Comparison of ENCODE assay signal across 9 cellular contexts in the genomic region with DNA sequence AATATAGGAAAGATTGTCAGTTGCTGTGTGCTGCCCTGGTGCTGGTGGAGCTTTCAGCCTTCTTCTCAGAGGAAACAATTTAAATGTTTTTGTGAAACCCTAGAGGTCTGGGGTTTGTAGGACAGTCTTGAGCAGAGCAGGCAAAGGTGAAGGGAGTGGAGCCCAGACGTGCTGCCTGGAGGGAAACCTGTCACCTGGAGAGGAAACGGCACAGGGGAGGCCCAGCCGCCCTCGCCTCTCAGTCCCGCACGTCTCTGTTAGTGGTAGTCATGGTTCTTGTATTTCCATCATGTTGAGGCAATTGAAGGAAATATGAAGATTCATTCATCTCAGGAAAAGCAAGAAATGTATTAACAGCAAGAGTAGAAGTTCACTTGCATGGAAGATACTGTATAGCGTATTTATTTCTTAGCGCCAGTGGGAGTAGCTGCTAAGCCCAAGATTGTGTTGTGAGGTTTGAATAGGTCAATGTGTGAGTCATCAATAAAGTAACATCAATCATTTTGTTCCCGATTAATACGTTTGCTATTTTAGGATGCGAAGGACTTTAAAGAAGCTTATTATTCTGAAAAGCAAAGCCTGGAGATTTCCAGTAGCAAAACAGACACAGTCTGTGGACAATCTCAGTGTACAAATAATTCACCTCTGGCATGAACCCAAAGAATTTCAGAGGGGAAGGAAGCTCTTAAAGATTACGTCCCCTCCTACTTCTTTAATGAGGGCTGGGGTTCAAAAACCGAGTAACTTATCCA.
DNase-seq lines count a peak whose midpoint lies in the region; ATAC-seq and TF ChIP-seq lines count a peak whose summit lies in the region.
"Had no signal": no experiment of that assay in that cellular context is flagged by ENCODE, and none has a peak within 500 bp of the region (broad histone marks: within the 10 kb centered on the region; RNA-seq: fewer than 3 reads in every experiment).

No MANE protein-coding gene starts in this region.

- CTCF ChIA-PET in GM10248 (lab: Yijun Ruan, JAX) = interaction anchor here (0.7 to 3.1 kb wide), 12 partner anchors 10 to 69 kb away, joined by 3 to 17 read pairs (median 4); no protein-coding TSS in a partner anchor

- TF ChIP-seq CTCF in HFFc6 (IDR thresholded peaks at IDR 0.05) (no peak), GM10248 (IDR thresholded peaks at IDR 0.05; ENCODE audit: control extremely low read depth, extremely low read depth, low read depth, missing control alignments) (no peak)

- H3K4me1 Mint-ChIP-seq in T-helper 2 cell treated with Interferon-gamma antibody and Interleukin-4, amounts not matched to agents 5 μg/mL and 100 μg/mL, for 36 hours (ENCODE audit: low read depth) = peaks cover 82% of the 10 kb centered on the region
- H3K4me1 Mint-ChIP-seq in HFFc6 (ENCODE audit: low read depth) = peaks cover 90% of the 10 kb centered on the region

- no peaks in the 10 kb centered on the region for H3K9me3 ChIP-seq in esophagus (ENCODE audit: control insufficient read depth in 2 of 2, insufficient read depth in 1 of 2, low read depth in 1 of 2, low read length in 1 of 2)

- no peak overlapping the region for H3K4me3 ChIP-seq in esophagus (ENCODE audit: low read depth in 1 of 2, low read length in 2 of 2)

- POLR2A ChIA-PET in GM10248 (lab: Yijun Ruan, JAX) = no interaction called here

- peaks cover 0 to 4% of the 10 kb centered on the region in 2 donors for H3K36me3 ChIP-seq in esophagus (ENCODE audit: control insufficient read depth in 2 of 2, insufficient read depth in 2 of 2, low read length in 1 of 2)

- H3K27me3 Mint-ChIP-seq in T-helper 2 cell treated with Interferon-gamma antibody and Interleukin-4, amounts not matched to agents 5 μg/mL and 100 μg/mL, for 36 hours (ENCODE audit: low read depth) = no peaks in the 10 kb centered on the region
- peaks cover 5% of the 10 kb centered on the region for H3K27me3 Mint-ChIP-seq in HFFc6 (ENCODE audit: insufficient read depth)

- H3K9me3 Mint-ChIP-seq in T-helper 2 cell treated with Interferon-gamma antibody and Interleukin-4, amounts not matched to agents 5 μg/mL and 100 μg/mL, for 36 hours = no peaks in the 10 kb centered on the region
- no peaks in the 10 kb centered on the region for H3K9me3 Mint-ChIP-seq in HFFc6

- H3K4me1 ChIP-seq in esophagus (ENCODE audit: control insufficient read depth in 2 of 2, insufficient read depth in 2 of 2, low read length in 1 of 2) = peaks cover 15 to 43% of the 10 kb centered on the region in 2 donors

- H3K4me3 Mint-ChIP-seq in T-helper 2 cell treated with Interferon-gamma antibody and Interleukin-4, amounts not matched to agents 5 μg/mL and 100 μg/mL, for 36 hours = peak overlapping the region; percentile 98
- no peak overlapping the region for H3K4me3 Mint-ChIP-seq in HFFc6

- ATAC-seq in GM19351 (IDR thresholded peaks at IDR 0.05; ENCODE audit: unreplicated experiment) (peak; percentile 24), GM18502 (IDR thresholded peaks at IDR 0.05; ENCODE audit: poor library complexity, unreplicated experiment) (no peak)
- ATAC-seq: PC-3 had no signal

- no peak for DNase-seq in T-helper 2 cell treated with Interferon-gamma antibody and Interleukin-4, amounts not matched to agents 5 μg/mL and 100 μg/mL, for 36 hours (ENCODE audit: low spot score)
- DNase-seq in stimulated activated CD4-positive, alpha-beta T cell treated with anti-CD3 and anti-CD28 coated beads, Interleukin-4, amount 100 ng/mL, for 24 hours = peak; percentile 46
- DNase-seq in activated gamma-delta T cell treated with Interleukin-2 at 50 U/mL for 16 hours = no peak
- no peak for DNase-seq in HFFc6
- DNase-seq in GM10248 (ENCODE audit: extremely low spot score) = no peak
- DNase-seq: PC-3 had no signal

- WGBS in esophagus, 2 donors = 36 to 43% methylated on average over 13 of the region's 13 CpGs

- no peaks in the 10 kb centered on the region for H3K27me3 ChIP-seq in esophagus (ENCODE audit: control insufficient read depth in 1 of 2, insufficient read depth in 2 of 2, low read length in 2 of 2)

- peak overlapping the region; percentile 82 for H3K27ac Mint-ChIP-seq in T-helper 2 cell treated with Interferon-gamma antibody and Interleukin-4, amounts not matched to agents 5 μg/mL and 100 μg/mL, for 36 hours
- H3K27ac Mint-ChIP-seq in HFFc6 = no peak overlapping the region

- H3K36me3 Mint-ChIP-seq in T-helper 2 cell treated with Interferon-gamma antibody and Interleukin-4, amounts not matched to agents 5 μg/mL and 100 μg/mL, for 36 hours (ENCODE audit: low read depth) = peaks cover 30% of the 10 kb centered on the region
- peaks cover 15% of the 10 kb centered on the region; the same call in 1 of the 2 replicates for H3K36me3 Mint-ChIP-seq in HFFc6 (ENCODE audit: low read depth)

- peak overlapping the region; percentile 60 to 80 for H3K27ac ChIP-seq in esophagus (ENCODE audit: low read depth in 2 of 2, low read length in 1 of 2)
